Comparison of ENCODE assay signal across 8 cellular contexts in genomic region chr19:14048439-14049153, GRCh38. TPM values are rescaled to one million over a fixed set of nuclear protein-coding genes. Genes with fewer than 3 reads are reported as not detected.
DNase-seq lines count a peak whose midpoint lies in the region; ATAC-seq and TF ChIP-seq lines count a peak whose summit lies in the region.

No MANE protein-coding gene starts in this region.

- ATAC-seq in GM21423 (IDR thresholded peaks at IDR 0.05; ENCODE audit: unreplicated experiment), result no peak

- POLR2A ChIA-PET in AG04449 (lab: Yijun Ruan, JAX), result no interaction called here
- POLR2A ChIA-PET in SK-N-SH (lab: Yijun Ruan, JAX), result interaction anchor here (0.7 to 1.2 kb wide), 3 partner anchors 9 to 167 kb away, joined by 3 read pairs; partner anchors contain the start of gene IL27RA

- no peaks in the 10 kb centered on the region for H3K27me3 Mint-ChIP-seq in activated naive CD4-positive, alpha-beta T cell treated with anti-CD3 and anti-CD28 coated beads for 36 hours (ENCODE audit: low read depth)

- intact Hi-C loops in activated naive CD4-positive, alpha-beta T cell treated with anti-CD3 and anti-CD28 coated beads for 36 hours (cut with micrococcal nuclease), result loop anchor here (1.0 to 5.0 kb wide), 3 partner anchors 96 to 168 kb away; partner anchors contain the start of gene DCAF15

- no peak overlapping the region for H3K4me3 Mint-ChIP-seq in activated naive CD4-positive, alpha-beta T cell treated with anti-CD3 and anti-CD28 coated beads for 36 hours

- H3K9ac ChIP-seq in SK-N-SH, result no peak overlapping the region

- H3F3A ChIP-seq in SK-N-SH (replicated peaks; ENCODE audit: insufficient read depth), result no peaks in the 10 kb centered on the region

- H3K36me3 ChIP-seq in SK-N-SH (replicated peaks in 1 of 2; ENCODE audit: control insufficient read depth in 1 of 2, insufficient read depth in 2 of 2, low read length in 1 of 2) (no peaks in the 10 kb centered on the region), right atrium auricular region (no peaks in the 10 kb centered on the region)

- DNase-seq in AG04449 (ENCODE audit: low read depth, low spot score) (no peak), GM19238 (ENCODE audit: insufficient read length, low spot score) (peak; percentile 67), SK-N-SH (peak; percentile 83), right atrium auricular region (ENCODE audit: low spot score) (no peak), 8988T (no peak)
- DNase-seq in activated naive CD4-positive, alpha-beta T cell treated with anti-CD3 and anti-CD28 coated beads for 36 hours, result peak; percentile 81
- DNase-seq in stimulated activated CD4-positive, alpha-beta T cell treated with anti-CD3 and anti-CD28 coated beads, Interleukin-2, amount 100 ng/mL, for 4 hours (ENCODE audit: low read depth), result peak; percentile 71

- CTCF ChIA-PET in AG04449 (lab: Yijun Ruan, JAX), result interaction anchor here (0.7 to 11.1 kb wide), 10 partner anchors 8 to 167 kb away, joined by 3 to 106 read pairs (median 4); partner anchors contain the start of genes IL27RA and PALM3
- CTCF ChIA-PET in SK-N-SH (lab: Yijun Ruan, JAX), result interaction anchor here (0.6 to 4.5 kb wide), 19 partner anchors 11 to 168 kb away, joined by 3 to 34 read pairs (median 3); partner anchors contain the start of genes IL27RA and MISP3
- CTCF ChIA-PET in activated naive CD4-positive, alpha-beta T cell treated with anti-CD3 and anti-CD28 coated beads for 36 hours (lab: Charles Lee), result interaction anchor here (0.6 to 3.1 kb wide), 21 partner anchors 8 to 507 kb away, joined by 3 to 31 read pairs (median 3); partner anchors contain the start of genes DCAF15 and IL27RA

- H3K4me1 Mint-ChIP-seq in activated naive CD4-positive, alpha-beta T cell treated with anti-CD3 and anti-CD28 coated beads for 36 hours (ENCODE audit: low read depth), result no peaks in the 10 kb centered on the region

- TF ChIP-seq RAD21 in SK-N-SH (IDR thresholded peaks at IDR 0.05; ENCODE audit: low read length), result peak; percentile 52

- H3K79me2 ChIP-seq in SK-N-SH (ENCODE audit: insufficient read depth), result no peaks in the 10 kb centered on the region

- H3K9me2 ChIP-seq in SK-N-SH, result no peaks in the 10 kb centered on the region

- H3K4me2 ChIP-seq in SK-N-SH, result no peak overlapping the region

- H3K9me3 Mint-ChIP-seq in activated naive CD4-positive, alpha-beta T cell treated with anti-CD3 and anti-CD28 coated beads for 36 hours, result peaks cover 2% of the 10 kb centered on the region

- 80% methylated on average over 8 of the region's 8 CpGs for WGBS in SK-N-SH (ENCODE audit: low lambda C conversion rate)

- no peaks in the 10 kb centered on the region for H4K20me1 ChIP-seq in SK-N-SH (ENCODE audit: insufficient read depth)

- H2AFZ ChIP-seq in SK-N-SH (ENCODE audit: low read depth), result no peak overlapping the region

- H3K27me3 ChIP-seq in SK-N-SH (ENCODE audit: insufficient read depth) (no peaks in the 10 kb centered on the region), right atrium auricular region (no peaks in the 10 kb centered on the region)

- TF ChIP-seq CTCF in AG04449 (IDR thresholded peaks at IDR 0.05; ENCODE audit: insufficient read depth, low read length, missing control alignments) (peak; percentile 67), SK-N-SH (IDR thresholded peaks at IDR 0.05) (peak; percentile 79), right atrium auricular region (IDR thresholded peaks at IDR 0.05) (peak; percentile 62 to 79)

- peaks cover 47% of the 10 kb centered on the region for H3K36me3 Mint-ChIP-seq in activated naive CD4-positive, alpha-beta T cell treated with anti-CD3 and anti-CD28 coated beads for 36 hours (ENCODE audit: low read depth)

- H3K4me1 ChIP-seq in SK-N-SH (ENCODE audit: control insufficient read depth in 1 of 2, insufficient read depth in 2 of 2, low read depth in 1 of 2, low read length in 1 of 2) (no peaks in the 10 kb centered on the region), right atrium auricular region (no peaks in the 10 kb centered on the region)

- H3K9me3 ChIP-seq in SK-N-SH (no peaks in the 10 kb centered on the region), right atrium auricular region (no peaks in the 10 kb centered on the region)

- peak overlapping the region; percentile 30 for H3K27ac Mint-ChIP-seq in activated naive CD4-positive, alpha-beta T cell treated with anti-CD3 and anti-CD28 coated beads for 36 hours

- no peak overlapping the region for H3K4me3 ChIP-seq in AG04449 (ENCODE audit: low read depth, low read length)
- no peak overlapping the region for H3K4me3 ChIP-seq in SK-N-SH (ENCODE audit: low read depth in 2 of 2, low read length in 1 of 2)
- H3K4me3 ChIP-seq in right atrium auricular region, result no peak overlapping the region

- H3K27ac ChIP-seq in SK-N-SH (ENCODE audit: low read depth in 2 of 2, low read length in 1 of 2) (no peak overlapping the region), right atrium auricular region (no peak overlapping the region)

- TF ChIP-seq EP300 in SK-N-SH (IDR thresholded peaks at IDR 0.05; ENCODE audit: borderline replicate concordance in 1 of 2, low read depth in 1 of 2, low read length in 1 of 2), result no peak

TF ChIP-seq in SK-N-SH, 30 proteins besides CTCF, POLR2A, EP300 and RAD21:
- TF ChIP-seq, protein P1, sequence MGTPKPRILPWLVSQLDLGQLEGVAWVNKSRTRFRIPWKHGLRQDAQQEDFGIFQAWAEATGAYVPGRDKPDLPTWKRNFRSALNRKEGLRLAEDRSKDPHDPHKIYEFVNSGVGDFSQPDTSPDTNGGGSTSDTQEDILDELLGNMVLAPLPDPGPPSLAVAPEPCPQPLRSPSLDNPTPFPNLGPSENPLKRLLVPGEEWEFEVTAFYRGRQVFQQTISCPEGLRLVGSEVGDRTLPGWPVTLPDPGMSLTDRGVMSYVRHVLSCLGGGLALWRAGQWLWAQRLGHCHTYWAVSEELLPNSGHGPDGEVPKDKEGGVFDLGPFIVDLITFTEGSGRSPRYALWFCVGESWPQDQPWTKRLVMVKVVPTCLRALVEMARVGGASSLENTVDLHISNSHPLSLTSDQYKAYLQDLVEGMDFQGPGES (IDR thresholded peaks at IDR 0.05; ENCODE audit: low read depth, low read length), result no peak
- no peak for TF ChIP-seq ZBTB33 (IDR thresholded peaks at IDR 0.05; ENCODE audit: borderline replicate concordance, low read depth)
- peak; percentile 31; the same call in 1 of the 2 replicates for TF ChIP-seq SMC3 (IDR thresholded peaks at IDR 0.05; ENCODE audit: low read depth, low read length)
- TF ChIP-seq TCF12 (IDR thresholded peaks at IDR 0.05), result no peak
- TF ChIP-seq CHD2 (IDR thresholded peaks at IDR 0.05; ENCODE audit: low read length, partially characterized antibody), result no peak

RNA-seq across cellular contexts. Expression of gene PALM3, which starts 13.3 kb away (rescaled TPM):
- 5.2 and 5.5 TPM in 2 replicates for polyA plus RNA-seq in SK-N-SH (2012; rRNA removed)
- polyA plus RNA-seq in SK-N-SH (2012; cell fraction: cytosol; rRNA removed), result 4.3 and 5.5 TPM in 2 replicates
- 3.1 and 3.6 TPM in 2 replicates for polyA plus RNA-seq in SK-N-SH (2012; cell fraction: nucleus; rRNA removed)
- not detected for total RNA-seq in activated naive CD4-positive, alpha-beta T cell treated with anti-CD3 and anti-CD28 coated beads for 36 hours
- total RNA-seq in right atrium auricular region, result under 1 TPM; 0.28 to 0.37 TPM

RNA-seq across cellular contexts. Expression of gene IL27RA, which starts 17.0 kb away (rescaled TPM):
- polyA plus RNA-seq in SK-N-SH (2012; rRNA removed), result 9.3 TPM in 2 replicates
- polyA plus RNA-seq in SK-N-SH (2012; cell fraction: cytosol; rRNA removed), result 5.5 and 7.5 TPM in 2 replicates
- polyA plus RNA-seq in SK-N-SH (2012; cell fraction: nucleus; rRNA removed), result 6.4 and 7.6 TPM in 2 replicates
- 10 to 100 TPM; 59.3 to 59.4 TPM for total RNA-seq in activated naive CD4-positive, alpha-beta T cell treated with anti-CD3 and anti-CD28 coated beads for 36 hours
- 1 to 10 TPM; 3.5 to 3.7 TPM for total RNA-seq in right atrium auricular region

RNA-seq across cellular contexts. Expression of gene RLN3, which starts 20.6 kb away (rescaled TPM):
- polyA plus RNA-seq in SK-N-SH (2012; rRNA removed), result not detected in 2 replicates
- polyA plus RNA-seq in SK-N-SH (2012; cell fraction: cytosol; rRNA removed), result not detected in 2 replicates
- not detected in 2 replicates for polyA plus RNA-seq in SK-N-SH (2012; cell fraction: nucleus; rRNA removed)
- total RNA-seq in activated naive CD4-positive, alpha-beta T cell treated with anti-CD3 and anti-CD28 coated beads for 36 hours, result not detected
- total RNA-seq in right atrium auricular region, result not detected

RNA-seq across cellular contexts. Expression of gene MISP3, which starts 24.0 kb away (rescaled TPM):
- polyA plus RNA-seq in SK-N-SH (2012; rRNA removed), result 1.6 and 2.6 TPM in 2 replicates
- 2.0 and 2.2 TPM in 2 replicates for polyA plus RNA-seq in SK-N-SH (2012; cell fraction: cytosol; rRNA removed)
- polyA plus RNA-seq in SK-N-SH (2012; cell fraction: nucleus; rRNA removed), result 2.5 and 5.0 TPM in 2 replicates
- under 1 TPM; 0.45 to 0.96 TPM for total RNA-seq in activated naive CD4-positive, alpha-beta T cell treated with anti-CD3 and anti-CD28 coated beads for 36 hours
- total RNA-seq in right atrium auricular region, result 10 to 100 TPM in 1 of 2 donors, 1 to 10 TPM in 1; 8.7 to 12.1 TPM

RNA-seq across cellular contexts. Expression of gene C19orf67, which starts 37.0 kb away (rescaled TPM):
- polyA plus RNA-seq in SK-N-SH (2012; rRNA removed), result not detected in 2 replicates
- polyA plus RNA-seq in SK-N-SH (2012; cell fraction: cytosol; rRNA removed), result not detected in 2 replicates
- polyA plus RNA-seq in SK-N-SH (2012; cell fraction: nucleus; rRNA removed), result not detected in 2 replicates
- total RNA-seq in activated naive CD4-positive, alpha-beta T cell treated with anti-CD3 and anti-CD28 coated beads for 36 hours, result not detected
- total RNA-seq in right atrium auricular region, result not detected

Comparison
In these comparisons a context has a peak if more than half of its experiments do, and no peak if none do; other contexts are left out.
1. DNase-seq: peak in GM19238 (single experiment), SK-N-SH (single experiment), activated naive CD4-positive, alpha-beta T cell treated with anti-CD3 and anti-CD28 coated beads for 36 hours (single experiment) and stimulated activated CD4-positive, alpha-beta T cell treated with anti-CD3 and anti-CD28 coated beads, Interleukin-2, amount 100 ng/mL, for 4 hours (single experiment); none in AG04449 (single experiment), right atrium auricular region (single experiment) and 8988T (single experiment).
2. RNA of gene IL27RA, which starts 17.0 kb away (total RNA-seq): 59.3 to 59.4 TPM in activated naive CD4-positive, alpha-beta T cell treated with anti-CD3 and anti-CD28 coated beads for 36 hours; 3.5 to 3.7 TPM in right atrium auricular region; every median in the first group is over 10 times any median in the second.
3. Peak in every context shown above with its lines, with median percentiles within 50 percentile points of each other: CTCF ChIP-seq.